ENCODE assay signal across 1 cellular context in genomic region chr5:180644825-180645608, GRCh38.
TF ChIP-seq lines count a peak whose summit lies in the region.

No MANE protein-coding gene starts in this region.

TF ChIP-seq in K562, 482 proteins besides CTCF, POLR2A, EP300 and RAD21 (continues in another document):
- TF ChIP-seq ZNF175 (CRISPR knock-in tag; IDR thresholded peaks at IDR 0.05; ENCODE audit: low read depth) (no peak), NCOA1 (IDR thresholded peaks at IDR 0.05; ENCODE audit: low read depth) (no peak), ZNF134 (CRISPR knock-in tag; conservative IDR thresholded peaks at IDR 0.05) (no peak), FUS (optimal IDR thresholded peaks at IDR 0.05; ENCODE audit: low read depth, low read length) (no peak), ZNF217 (CRISPR knock-in tag; IDR thresholded peaks at IDR 0.05) (no peak), CBFA2T2 (conservative IDR thresholded peaks at IDR 0.05) (0 out of 2 replicates have a peak, but pooled peaks have one; percentile 25), FOSL1 (tag; conservative IDR thresholded peaks at IDR 0.05) (no peak), TFAP4 (CRISPR knock-in tag; IDR thresholded peaks at IDR 0.05; ENCODE audit: borderline replicate concordance) (peak; percentile 54; the same call in 1 of the 2 replicates), KDM2B (CRISPR knock-in tag; IDR thresholded peaks at IDR 0.05) (no peak), KDM1A (IDR thresholded peaks at IDR 0.05) (no peak), ZNF668 (CRISPR knock-in tag; IDR thresholded peaks at IDR 0.05) (no peak), PHTF2 (CRISPR knock-in tag; IDR thresholded peaks at IDR 0.05) (no peak), CBFA2T3 (IDR thresholded peaks at IDR 0.05) (peak; percentile 62), MGA (IDR thresholded peaks at IDR 0.05) (peak; percentile 41; the same call in 1 of the 2 replicates), KAT7 (CRISPR knock-in tag; IDR thresholded peaks at IDR 0.05; ENCODE audit: borderline replicate concordance) (no peak), PCBP1 (IDR thresholded peaks at IDR 0.05; ENCODE audit: low read depth, low read length, poor library complexity, severe bottlenecking) (no peak), L3MBTL2 (IDR thresholded peaks at IDR 0.05) (peak; percentile 82), THRB (CRISPR knock-in tag; conservative IDR thresholded peaks at IDR 0.05) (no peak), ELF1 (tag; IDR thresholded peaks at IDR 0.05) (no peak), KDM4B (IDR thresholded peaks at IDR 0.05; ENCODE audit: borderline replicate concordance in 2 of 2, low read depth in 1 of 2) (no peak), ZNF24 (IDR thresholded peaks at IDR 0.05) (no peak), FOXJ2 (tag; IDR thresholded peaks at IDR 0.05) (no peak), PHB2 (IDR thresholded peaks at IDR 0.05; ENCODE audit: low read depth) (no peak), ATF7 (IDR thresholded peaks at IDR 0.05) (no peak), STAT5B (CRISPR knock-in tag; IDR thresholded peaks at IDR 0.05) (no peak), BRF2 (IDR thresholded peaks at IDR 0.05; ENCODE audit: borderline replicate concordance, insufficient read depth, insufficient read length) (no peak), MTA1 (IDR thresholded peaks at IDR 0.05; ENCODE audit: borderline replicate concordance) (no peak), CHD4 (IDR thresholded peaks at IDR 0.05; ENCODE audit: insufficient read depth, insufficient replicate concordance, low read depth, low read length, poor library complexity, severe bottlenecking) (no peak), E2F6 (IDR thresholded peaks at IDR 0.05; ENCODE audit: borderline replicate concordance in 1 of 2, extremely low read depth in 1 of 2, insufficient read depth in 1 of 2, insufficient read length in 1 of 2, low read depth in 1 of 2, low read length in 1 of 2, poor library complexity in 1 of 2, severe bottlenecking in 1 of 2) (peak in 1 of 2 experiments; percentile 50), MAX (CRISPR knock-in tag; IDR thresholded peaks at IDR 0.05) (0 out of 2 replicates have a peak, but pooled peaks have one; percentile 36), THRAP3 (IDR thresholded peaks at IDR 0.05; ENCODE audit: borderline replicate concordance) (no peak)
- TF ChIP-seq, protein P1, sequence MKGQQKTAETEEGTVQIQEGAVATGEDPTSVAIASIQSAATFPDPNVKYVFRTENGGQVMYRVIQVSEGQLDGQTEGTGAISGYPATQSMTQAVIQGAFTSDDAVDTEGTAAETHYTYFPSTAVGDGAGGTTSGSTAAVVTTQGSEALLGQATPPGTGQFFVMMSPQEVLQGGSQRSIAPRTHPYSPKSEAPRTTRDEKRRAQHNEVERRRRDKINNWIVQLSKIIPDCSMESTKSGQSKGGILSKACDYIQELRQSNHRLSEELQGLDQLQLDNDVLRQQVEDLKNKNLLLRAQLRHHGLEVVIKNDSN (CRISPR knock-in tag; IDR thresholded peaks at IDR 0.05) = peak; percentile 31; the same call in 1 of the 2 replicates
- TF ChIP-seq, protein P2, sequence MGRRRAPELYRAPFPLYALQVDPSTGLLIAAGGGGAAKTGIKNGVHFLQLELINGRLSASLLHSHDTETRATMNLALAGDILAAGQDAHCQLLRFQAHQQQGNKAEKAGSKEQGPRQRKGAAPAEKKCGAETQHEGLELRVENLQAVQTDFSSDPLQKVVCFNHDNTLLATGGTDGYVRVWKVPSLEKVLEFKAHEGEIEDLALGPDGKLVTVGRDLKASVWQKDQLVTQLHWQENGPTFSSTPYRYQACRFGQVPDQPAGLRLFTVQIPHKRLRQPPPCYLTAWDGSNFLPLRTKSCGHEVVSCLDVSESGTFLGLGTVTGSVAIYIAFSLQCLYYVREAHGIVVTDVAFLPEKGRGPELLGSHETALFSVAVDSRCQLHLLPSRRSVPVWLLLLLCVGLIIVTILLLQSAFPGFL (CRISPR knock-in tag; IDR thresholded peaks at IDR 0.05) = no peak
- TF ChIP-seq, protein P3, sequence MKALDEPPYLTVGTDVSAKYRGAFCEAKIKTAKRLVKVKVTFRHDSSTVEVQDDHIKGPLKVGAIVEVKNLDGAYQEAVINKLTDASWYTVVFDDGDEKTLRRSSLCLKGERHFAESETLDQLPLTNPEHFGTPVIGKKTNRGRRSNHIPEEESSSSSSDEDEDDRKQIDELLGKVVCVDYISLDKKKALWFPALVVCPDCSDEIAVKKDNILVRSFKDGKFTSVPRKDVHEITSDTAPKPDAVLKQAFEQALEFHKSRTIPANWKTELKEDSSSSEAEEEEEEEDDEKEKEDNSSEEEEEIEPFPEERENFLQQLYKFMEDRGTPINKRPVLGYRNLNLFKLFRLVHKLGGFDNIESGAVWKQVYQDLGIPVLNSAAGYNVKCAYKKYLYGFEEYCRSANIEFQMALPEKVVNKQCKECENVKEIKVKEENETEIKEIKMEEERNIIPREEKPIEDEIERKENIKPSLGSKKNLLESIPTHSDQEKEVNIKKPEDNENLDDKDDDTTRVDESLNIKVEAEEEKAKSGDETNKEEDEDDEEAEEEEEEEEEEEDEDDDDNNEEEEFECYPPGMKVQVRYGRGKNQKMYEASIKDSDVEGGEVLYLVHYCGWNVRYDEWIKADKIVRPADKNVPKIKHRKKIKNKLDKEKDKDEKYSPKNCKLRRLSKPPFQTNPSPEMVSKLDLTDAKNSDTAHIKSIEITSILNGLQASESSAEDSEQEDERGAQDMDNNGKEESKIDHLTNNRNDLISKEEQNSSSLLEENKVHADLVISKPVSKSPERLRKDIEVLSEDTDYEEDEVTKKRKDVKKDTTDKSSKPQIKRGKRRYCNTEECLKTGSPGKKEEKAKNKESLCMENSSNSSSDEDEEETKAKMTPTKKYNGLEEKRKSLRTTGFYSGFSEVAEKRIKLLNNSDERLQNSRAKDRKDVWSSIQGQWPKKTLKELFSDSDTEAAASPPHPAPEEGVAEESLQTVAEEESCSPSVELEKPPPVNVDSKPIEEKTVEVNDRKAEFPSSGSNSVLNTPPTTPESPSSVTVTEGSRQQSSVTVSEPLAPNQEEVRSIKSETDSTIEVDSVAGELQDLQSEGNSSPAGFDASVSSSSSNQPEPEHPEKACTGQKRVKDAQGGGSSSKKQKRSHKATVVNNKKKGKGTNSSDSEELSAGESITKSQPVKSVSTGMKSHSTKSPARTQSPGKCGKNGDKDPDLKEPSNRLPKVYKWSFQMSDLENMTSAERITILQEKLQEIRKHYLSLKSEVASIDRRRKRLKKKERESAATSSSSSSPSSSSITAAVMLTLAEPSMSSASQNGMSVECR (CRISPR knock-in tag; IDR thresholded peaks at IDR 0.05) = no peak
- TF ChIP-seq, protein P4, sequence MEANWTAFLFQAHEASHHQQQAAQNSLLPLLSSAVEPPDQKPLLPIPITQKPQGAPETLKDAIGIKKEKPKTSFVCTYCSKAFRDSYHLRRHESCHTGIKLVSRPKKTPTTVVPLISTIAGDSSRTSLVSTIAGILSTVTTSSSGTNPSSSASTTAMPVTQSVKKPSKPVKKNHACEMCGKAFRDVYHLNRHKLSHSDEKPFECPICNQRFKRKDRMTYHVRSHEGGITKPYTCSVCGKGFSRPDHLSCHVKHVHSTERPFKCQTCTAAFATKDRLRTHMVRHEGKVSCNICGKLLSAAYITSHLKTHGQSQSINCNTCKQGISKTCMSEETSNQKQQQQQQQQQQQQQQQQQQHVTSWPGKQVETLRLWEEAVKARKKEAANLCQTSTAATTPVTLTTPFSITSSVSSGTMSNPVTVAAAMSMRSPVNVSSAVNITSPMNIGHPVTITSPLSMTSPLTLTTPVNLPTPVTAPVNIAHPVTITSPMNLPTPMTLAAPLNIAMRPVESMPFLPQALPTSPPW (CRISPR knock-in tag; IDR thresholded peaks at IDR 0.05) = no peak
